6 cellular contexts compared by ENCODE assay signal in genomic region chr21:9795291-9795690, GRCh38.
A peak's percentile ranks its signal among the peaks of the same experiment; 100 is the strongest.
DNase-seq lines count a peak whose midpoint lies in the region; ATAC-seq and TF ChIP-seq lines count a peak whose summit lies in the region.
"Not testable (repeated sequence)": the region's sequence is repeated elsewhere in the genome, so short reads cannot be mapped to it uniquely, and the experiment has no call there.

No MANE protein-coding gene starts in this region.

- not testable (repeated sequence) for H3K79me2 ChIP-seq in PC-3 (ENCODE audit: low read length); mesendoderm (ENCODE audit: control insufficient read depth, insufficient read depth, low read length)

- not testable (repeated sequence) for H3K36me3 Mint-ChIP-seq in endodermal cell (ENCODE audit: low read depth)

- H3K18ac ChIP-seq in mesendoderm (ENCODE audit: low read length): not testable (repeated sequence)

- not testable (repeated sequence) for H2BK15ac ChIP-seq in mesendoderm (replicated peaks; ENCODE audit: low read depth)

- H4K8ac ChIP-seq in mesendoderm (ENCODE audit: low read depth, low read length): not testable (repeated sequence)

- intact Hi-C loops in PC-3 (cut with micrococcal nuclease): not testable (repeated sequence)

- CTCF ChIA-PET in PC-3 (lab: Charles Lee): not testable (repeated sequence)

- H3K23ac ChIP-seq in mesendoderm (ENCODE audit: low read length): not testable (repeated sequence)

- not testable (repeated sequence) for H3K56ac ChIP-seq in mesendoderm (ENCODE audit: low read length)

- POLR2A ChIA-PET in PC-3 (lab: Charles Lee; ENCODE audit: unreplicated experiment): not testable (repeated sequence)

- WGBS in endodermal cell (ENCODE audit: insufficient coverage in 1 of 2, insufficient read length in 1 of 2), 2 experiments: 56 to 72% methylated on average over 4 of the region's 4 CpGs
- no CpG with 5 or more reads among the region's 4 CpGs for WGBS in mesendoderm (ENCODE audit: extremely low coverage, insufficient coverage, low lambda C conversion rate)

- H2AFZ ChIP-seq in PC-3 (ENCODE audit: low read length): not testable (repeated sequence)

- not testable (repeated sequence) for H3K4me3 Mint-ChIP-seq in endodermal cell

- TF ChIP-seq CTCF in PC-3 (conservative IDR thresholded peaks at IDR 0.05; ENCODE audit: low read depth, low read length); endodermal cell (conservative IDR thresholded peaks at IDR 0.05): not testable (repeated sequence)

- peaks cover 36% of the 10 kb centered on the region for H3K9me3 ChIP-seq in PC-3 (ENCODE audit: low read length)
- H3K9me3 ChIP-seq in endodermal cell (ENCODE audit: control insufficient read depth, low read length): peaks cover 65% of the 10 kb centered on the region
- peaks cover 66% of the 10 kb centered on the region for H3K9me3 ChIP-seq in iPS-20b (ENCODE audit: insufficient read depth, low read depth, low read length)

- H2AK5ac ChIP-seq in mesendoderm (ENCODE audit: low read length): not testable (repeated sequence)

- ATAC-seq in PC-3: not testable (repeated sequence)
- peak; percentile 31; the same call in 1 of the 3 replicates for ATAC-seq in SK-N-SH treated with all-trans-retinoic acid at 6 μM for 48 hours

- not testable (repeated sequence) for H3K4me1 ChIP-seq in PC-3 (ENCODE audit: insufficient read depth, low read length); endodermal cell (ENCODE audit: control insufficient read depth, insufficient read depth, low read length); iPS-20b (ENCODE audit: insufficient read depth, low read length); mesendoderm (ENCODE audit: control insufficient read depth, low read depth, low read length)

- H3K36me3 ChIP-seq in PC-3 (ENCODE audit: low read depth, low read length); endodermal cell (ENCODE audit: control insufficient read depth, insufficient read depth, low read length); iPS-20b (ENCODE audit: insufficient read depth, low read depth, low read length); mesendoderm (ENCODE audit: control insufficient read depth, insufficient read depth, low read length): not testable (repeated sequence)

- not testable (repeated sequence) for H2BK120ac ChIP-seq in mesendoderm (ENCODE audit: low read depth, low read length)

- H3K9ac ChIP-seq in PC-3 (ENCODE audit: low read length); endodermal cell (ENCODE audit: extremely low read depth, low read length, poor library complexity, severe bottlenecking); iPS-20b (ENCODE audit: low read depth, low read length); mesendoderm (ENCODE audit: low read length): not testable (repeated sequence)

- not testable (repeated sequence) for H3K9me2 ChIP-seq in PC-3 (replicated peaks; ENCODE audit: low read length)

- not testable (repeated sequence) for BruUV-seq in PC-3 (replicated peaks; lab: Mats Ljungman, UMichigan)

- H2BK5ac ChIP-seq in mesendoderm (ENCODE audit: low read length): not testable (repeated sequence)

- H3K4ac ChIP-seq in mesendoderm (ENCODE audit: low read depth, low read length): not testable (repeated sequence)

- H4K20me1 ChIP-seq in PC-3 (ENCODE audit: low read length): not testable (repeated sequence)

- not testable (repeated sequence) for H3K4me2 ChIP-seq in PC-3 (ENCODE audit: low read length); mesendoderm (ENCODE audit: low read length)

- peaks cover 69% of the 10 kb centered on the region for H3K9me3 Mint-ChIP-seq in endodermal cell

- not testable (repeated sequence) for H4K5ac ChIP-seq in mesendoderm (ENCODE audit: low read length)

- H3K27me3 Mint-ChIP-seq in endodermal cell (ENCODE audit: insufficient read depth): not testable (repeated sequence)

- peak; percentile 1 for DNase-seq in PC-3
- DNase-seq in endodermal cell, mesendoderm: not testable (repeated sequence)
- peak; percentile 4 for DNase-seq in superior temporal gyrus (ENCODE audit: extremely low spot score)

- H3K27ac ChIP-seq in PC-3 (ENCODE audit: low read length); endodermal cell (ENCODE audit: low read depth, low read length); iPS-20b (ENCODE audit: low read length); mesendoderm (ENCODE audit: low read depth, low read length): not testable (repeated sequence)

- not testable (repeated sequence) for H3F3A ChIP-seq in PC-3 (ENCODE audit: low read length, unreplicated experiment)

- H3K4me1 Mint-ChIP-seq in endodermal cell: not testable (repeated sequence)

- not testable (repeated sequence) for H3K4me3 ChIP-seq in PC-3 (ENCODE audit: low read length)
- H3K4me3 ChIP-seq in endodermal cell (ENCODE audit: low read length) (peak overlapping the region; percentile 26), iPS-20b (ENCODE audit: low read length) (peak overlapping the region; percentile 15; the same call in 1 of the 2 replicates), mesendoderm (ENCODE audit: low read length) (peak overlapping the region; percentile 30)

- not testable (repeated sequence) for H3K27ac Mint-ChIP-seq in endodermal cell

- H3K79me1 ChIP-seq in mesendoderm (ENCODE audit: low read length): not testable (repeated sequence)

- H3K27me3 ChIP-seq in PC-3 (ENCODE audit: low read length); endodermal cell (ENCODE audit: control insufficient read depth, insufficient read depth, low read length, poor library complexity, severe bottlenecking); iPS-20b (ENCODE audit: insufficient read depth, low read length); mesendoderm (ENCODE audit: insufficient read depth, low read length, poor library complexity): not testable (repeated sequence)
